ENCODE assay signal across 17 cellular contexts in genomic region chr11:34394771-34395300, GRCh38.
"Had no signal": no experiment of that assay in that cellular context is flagged by ENCODE, and none has a peak within 500 bp of the region (broad histone marks: within the 10 kb centered on the region; RNA-seq: fewer than 3 reads in every experiment).

No MANE protein-coding gene starts in this region.

- H3K27ac ChIP-seq: transverse colon, WERI-Rb-1 had no signal

- H3K27me3 ChIP-seq: transverse colon had no signal

- H3K4me1 ChIP-seq: transverse colon had no signal

- H3K36me3 ChIP-seq: transverse colon, WERI-Rb-1 had no signal

- DNase-seq: activated CD4-positive, alpha-beta T cell treated with anti-CD3 and anti-CD28 coated beads, Interleukin-2, amount 10 ng/mL, durations not matched to agents 7 days and 5 days; activated CD4-positive, CD25-positive, alpha-beta regulatory T cell treated with anti-CD3 and anti-CD28 coated beads, Interleukin-2, amount 50 U/mL, for 72 hours; activated CD8-positive, alpha-beta T cell treated with anti-CD3 and anti-CD28 coated beads for 36 hours; activated gamma-delta T cell; activated naive CD4-positive, alpha-beta T cell treated with anti-CD3 and anti-CD28 coated beads, Interleukin-2, amount 50 U/mL, for 16 hours; activated naive CD8-positive, alpha-beta T cell treated with anti-CD3 and anti-CD28 coated beads, Interleukin-2, amount 50 U/mL, for 24 hours; effector CD8-positive, alpha-beta T cell; hippocampal formation; mucosa of descending colon; naive B cell; posterior cingulate gyrus; small intestine; transverse colon; WERI-Rb-1 had no signal

- H3K4me3 ChIP-seq: mucosa of descending colon, transverse colon had no signal

- ATAC-seq: activated CD8-positive, alpha-beta T cell treated with anti-CD3 and anti-CD28 coated beads for 36 hours; activated naive CD8-positive, alpha-beta T cell treated with anti-CD3 and anti-CD28 coated beads, Interleukin-2, amount 50 U/mL, for 24 hours; esophagus mucosa; mucosa of descending colon; sciatic nerve; stimulated activated memory B cell treated with anti-CD40 and anti-IgM and Interleukin-4, amounts not matched to agents 10 μg/mL and 1 μg/mL and 100 μg/mL, for 72 hours had no signal
